ENCODE assay signal across 18 cellular contexts in the genomic region with DNA sequence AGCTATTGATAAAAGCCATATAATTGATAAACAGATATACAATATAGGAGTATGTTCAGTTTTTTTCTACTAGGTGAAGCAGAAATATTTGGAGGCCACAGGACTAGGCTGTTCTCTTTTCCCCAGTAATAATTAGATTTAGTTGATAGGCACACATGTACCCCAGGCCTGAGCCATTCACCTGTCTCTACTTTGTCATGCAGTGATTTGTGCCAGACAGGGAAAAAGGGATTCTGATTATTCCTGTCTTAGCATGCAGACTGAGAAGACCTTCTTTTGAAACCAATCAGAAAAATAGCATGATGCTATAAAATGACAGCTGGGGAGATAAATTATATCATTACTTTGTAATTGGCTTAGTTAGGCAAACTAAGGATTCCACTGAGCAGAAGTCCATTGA.
A peak's percentile ranks its signal among the peaks of the same experiment; 100 is the strongest.
DNase-seq lines count a peak whose midpoint lies in the region; ATAC-seq and TF ChIP-seq lines count a peak whose summit lies in the region.
"Had no signal": no experiment of that assay in that cellular context is flagged by ENCODE, and none has a peak within 500 bp of the region (broad histone marks: within the 10 kb centered on the region; RNA-seq: fewer than 3 reads in every experiment).

No MANE protein-coding gene starts in this region.

- H3K27me3 ChIP-seq in IMR-90 (ENCODE audit: control insufficient read depth, insufficient read depth, low read length) (no peaks in the 10 kb centered on the region), neutrophil (no peaks in the 10 kb centered on the region)
- H3K27me3 ChIP-seq: MG63 had no signal

- H3K4ac ChIP-seq in IMR-90 (ENCODE audit: low read depth, low read length): peak overlapping the region; percentile 11; the same call in 1 of the 2 replicates

- TF ChIP-seq CTCF in IMR-90 (conservative IDR thresholded peaks at IDR 0.05; ENCODE audit: low read depth, low read length) (no peak), neutrophil (IDR thresholded peaks at IDR 0.05) (no peak)

- intact Hi-C loops in IMR-90 (cut with micrococcal nuclease): no loop called here

- H3K9me3 ChIP-seq in IMR-90 (ENCODE audit: control insufficient read depth, insufficient read depth, low read length): no peaks in the 10 kb centered on the region
- H3K9me3 ChIP-seq in neutrophil: no peaks in the 10 kb centered on the region
- H3K9me3 ChIP-seq: MG63 had no signal

- H2BK20ac ChIP-seq in IMR-90 (ENCODE audit: low read depth, low read length): peak overlapping the region; percentile 69; the same call in 1 of the 2 replicates

- H3K14ac ChIP-seq in IMR-90 (replicated peaks; ENCODE audit: low read depth, low read length): 0 out of 2 replicates have a peak overlapping the region, but pooled peaks have one; percentile 4

- peaks cover 3% of the 10 kb centered on the region for H3K9me3 Mint-ChIP-seq in activated CD4-positive, alpha-beta T cell treated with anti-CD3 and anti-CD28 coated beads, Interleukin-2, amount 10 ng/mL, durations not matched to agents 7 days and 5 days
- no peaks in the 10 kb centered on the region for H3K9me3 Mint-ChIP-seq in activated naive CD8-positive, alpha-beta T cell treated with anti-CD3 and anti-CD28 coated beads, Interleukin-2, amount 10 ng/mL, durations not matched to agents 7 days and 5 days

- peaks cover 77% of the 10 kb centered on the region for H3K4me1 Mint-ChIP-seq in activated CD4-positive, alpha-beta T cell treated with anti-CD3 and anti-CD28 coated beads, Interleukin-2, amount 10 ng/mL, durations not matched to agents 7 days and 5 days
- peaks cover 52% of the 10 kb centered on the region for H3K4me1 Mint-ChIP-seq in activated naive CD8-positive, alpha-beta T cell treated with anti-CD3 and anti-CD28 coated beads, Interleukin-2, amount 10 ng/mL, durations not matched to agents 7 days and 5 days

- no peak overlapping the region for H2BK5ac ChIP-seq in IMR-90 (ENCODE audit: low read depth, low read length, poor library complexity, severe bottlenecking)

- no peak overlapping the region for H3K9ac ChIP-seq in IMR-90 (ENCODE audit: low read depth, low read length)

- no TSS peak for BruUV-seq in IMR-90 (replicated peaks; lab: Mats Ljungman, UMichigan)

- H4K91ac ChIP-seq in IMR-90 (ENCODE audit: insufficient read depth, low read depth, low read length): 0 out of 2 replicates have a peak overlapping the region, but pooled peaks have one; percentile 11

- DNase-seq in activated CD4-positive, alpha-beta T cell treated with anti-CD3 and anti-CD28 coated beads, Interleukin-2, amount 10 ng/mL, durations not matched to agents 7 days and 5 days: no peak
- no peak for DNase-seq in activated CD4-positive, alpha-beta T cell treated with anti-CD3 and anti-CD28 coated beads for 4 hours
- DNase-seq in IMR-90: no peak
- no peak for DNase-seq in activated naive CD8-positive, alpha-beta T cell treated with anti-CD3 and anti-CD28 coated beads, Interleukin-2, amount 10 ng/mL, durations not matched to agents 7 days and 5 days
- DNase-seq: activated CD8-positive, alpha-beta memory T cell treated with anti-CD3 and anti-CD28 coated beads, Interleukin-2, amount 50 U/mL, for 4 hours; activated naive CD4-positive, alpha-beta T cell treated with anti-CD3 and anti-CD28 coated beads, Interleukin-2, amount 50 U/mL, for 16 hours; MG63; midbrain; NCI-H1694 treated with DMSO at 0.1 percent for 48 hours; occipital lobe; right cardiac atrium; stimulated activated naive CD8-positive, alpha-beta T cell treated with anti-CD3 and anti-CD28 coated beads, Interleukin-15, Interleukin-2, amounts not matched to agents 100 U/mL and 50 U/mL, for 24 hours; T-cell had no signal

- H3K4me2 ChIP-seq in IMR-90 (ENCODE audit: low read depth, low read length): no peak overlapping the region

- H2AK9ac ChIP-seq in IMR-90 (replicated peaks; ENCODE audit: low read depth, low read length, poor library complexity): no peak overlapping the region

- TF ChIP-seq POLR2A in IMR-90 (IDR thresholded peaks at IDR 0.05; ENCODE audit: low read depth, low read length): no peak

- H4K8ac ChIP-seq in IMR-90 (ENCODE audit: low read depth in 2 of 2, low read length in 2 of 2): no peak overlapping the region

- peak overlapping the region; percentile 19; the same call in 1 of the 2 replicates for H2BK120ac ChIP-seq in IMR-90 (ENCODE audit: low read depth, low read length)

- H3K27ac ChIP-seq in IMR-90 (ENCODE audit: insufficient read depth, low read length) (no peak overlapping the region), neutrophil (peak overlapping the region; percentile 76)

- H4K5ac ChIP-seq in IMR-90 (ENCODE audit: low read depth, low read length): 0 out of 2 replicates have a peak overlapping the region, but pooled peaks have one; percentile 42

- no peak overlapping the region for H3K56ac ChIP-seq in IMR-90 (ENCODE audit: extremely low read depth, insufficient read depth, low read length)

- peaks cover 14 to 44% of the 10 kb centered on the region in 2 experiments for H3K79me1 ChIP-seq in IMR-90 (ENCODE audit: low read depth in 1 of 2, low read length in 2 of 2)

- H3K4me3 Mint-ChIP-seq in activated CD4-positive, alpha-beta T cell treated with anti-CD3 and anti-CD28 coated beads, Interleukin-2, amount 10 ng/mL, durations not matched to agents 7 days and 5 days: no peak overlapping the region
- no peak overlapping the region for H3K4me3 Mint-ChIP-seq in activated naive CD8-positive, alpha-beta T cell treated with anti-CD3 and anti-CD28 coated beads, Interleukin-2, amount 10 ng/mL, durations not matched to agents 7 days and 5 days

- no peaks in the 10 kb centered on the region for H3K9me1 ChIP-seq in IMR-90 (ENCODE audit: insufficient read depth, low read length)

- H2AK5ac ChIP-seq in IMR-90 (ENCODE audit: low read depth, low read length): no peak overlapping the region

- H3K36me3 Mint-ChIP-seq in activated CD4-positive, alpha-beta T cell treated with anti-CD3 and anti-CD28 coated beads, Interleukin-2, amount 10 ng/mL, durations not matched to agents 7 days and 5 days (ENCODE audit: low read depth): peaks cover 63% of the 10 kb centered on the region
- H3K36me3 Mint-ChIP-seq in activated naive CD8-positive, alpha-beta T cell treated with anti-CD3 and anti-CD28 coated beads, Interleukin-2, amount 10 ng/mL, durations not matched to agents 7 days and 5 days: peaks cover 34% of the 10 kb centered on the region

- H2AFZ ChIP-seq in IMR-90 (replicated peaks; ENCODE audit: low read length, poor library complexity): no peak overlapping the region

- no peak overlapping the region for H3K18ac ChIP-seq in IMR-90 (ENCODE audit: low read depth, low read length)

- H4K20me1 ChIP-seq in IMR-90 (ENCODE audit: insufficient read depth, low read length): no peaks in the 10 kb centered on the region

- CTCF ChIA-PET in activated CD4-positive, alpha-beta T cell treated with anti-CD3 and anti-CD28 coated beads, Interleukin-2, amount 10 ng/mL, durations not matched to agents 7 days and 5 days (lab: Charles Lee): interaction anchor here (1.0 to 2.2 kb wide), 4 partner anchors 9 to 23 kb away, joined by 3 to 10 read pairs (median 3); no protein-coding TSS in a partner anchor
- CTCF ChIA-PET in IMR-90 (lab: Yijun Ruan, JAX): interaction anchor here (0.5 to 0.7 kb wide), 2 partner anchors 54 to 1384 kb away, joined by 3 to 4 read pairs; no protein-coding TSS in a partner anchor

- H2BK15ac ChIP-seq in IMR-90 (ENCODE audit: low read depth, low read length): no peak overlapping the region

- H3K4me1 ChIP-seq in IMR-90 (ENCODE audit: control insufficient read depth, insufficient read depth, low read length) (peaks cover 4% of the 10 kb centered on the region), neutrophil (ENCODE audit: control insufficient read depth in 1 of 2, insufficient read depth in 1 of 2, low read depth in 1 of 2, low read length in 1 of 2) (peaks cover 41 to 47% of the 10 kb centered on the region in 2 experiments)

- no peaks in the 10 kb centered on the region for H3K36me3 ChIP-seq in IMR-90 (ENCODE audit: control insufficient read depth, insufficient read depth, low read length)
- H3K36me3 ChIP-seq in neutrophil: no peaks in the 10 kb centered on the region
- H3K36me3 ChIP-seq: MG63 had no signal

- no peak for ATAC-seq in IMR-90 (ENCODE audit: low read depth)
- no peak for ATAC-seq in activated naive CD8-positive, alpha-beta T cell treated with anti-CD3 and anti-CD28 coated beads, Interleukin-2, amount 10 ng/mL, durations not matched to agents 7 days and 5 days (ENCODE audit: low read depth)
- ATAC-seq in HG03139 (IDR thresholded peaks at IDR 0.05; ENCODE audit: unreplicated experiment): no peak
- ATAC-seq in HG03280 (IDR thresholded peaks at IDR 0.05; ENCODE audit: unreplicated experiment): no peak
- no peak for ATAC-seq in HG03159 (IDR thresholded peaks at IDR 0.05; ENCODE audit: unreplicated experiment)
- ATAC-seq: HepG2; stimulated activated naive CD8-positive, alpha-beta T cell treated with anti-CD3 and anti-CD28 coated beads, Interleukin-15, Interleukin-2, amounts not matched to agents 100 U/mL and 50 U/mL, for 24 hours had no signal

- no peaks in the 10 kb centered on the region for H3K27me3 Mint-ChIP-seq in activated CD4-positive, alpha-beta T cell treated with anti-CD3 and anti-CD28 coated beads, Interleukin-2, amount 10 ng/mL, durations not matched to agents 7 days and 5 days
- H3K27me3 Mint-ChIP-seq in activated naive CD8-positive, alpha-beta T cell treated with anti-CD3 and anti-CD28 coated beads, Interleukin-2, amount 10 ng/mL, durations not matched to agents 7 days and 5 days: no peaks in the 10 kb centered on the region
- H3K27me3 Mint-ChIP-seq: T-cell had no signal

- dilution Hi-C loops in IMR-90 (cut with HindIII; ENCODE audit: low sequenced_read_pairs, unreplicated experiment): no loop called here

- in situ Hi-C loops in IMR-90 (cut with MboI; ENCODE audit: low sequenced_read_pairs): no loop called here

- POLR2A ChIA-PET in activated CD4-positive, alpha-beta T cell treated with anti-CD3 and anti-CD28 coated beads, Interleukin-2, amount 10 ng/mL, durations not matched to agents 7 days and 5 days (lab: Charles Lee): interaction anchor here (0.6 to 1.4 kb wide), 2 partner anchors 20 to 36 kb away, joined by 3 to 5 read pairs; no protein-coding TSS in a partner anchor
- POLR2A ChIA-PET in IMR-90 (lab: Charles Lee; ENCODE audit: unreplicated experiment): no interaction called here
- POLR2A ChIA-PET in activated naive CD8-positive, alpha-beta T cell treated with anti-CD3 and anti-CD28 coated beads, Interleukin-2, amount 10 ng/mL, durations not matched to agents 7 days and 5 days (lab: Charles Lee): interaction anchor here (1.2 to 10.9 kb wide), 7 partner anchors 9 to 92 kb away, joined by 3 to 172 read pairs (median 8); no protein-coding TSS in a partner anchor

- no peak overlapping the region for H3K23ac ChIP-seq in IMR-90 (ENCODE audit: low read depth, low read length)

- TF ChIP-seq RAD21 in IMR-90 (IDR thresholded peaks at IDR 0.05; ENCODE audit: low read length): no peak

- peak overlapping the region; percentile 73 for H3K27ac Mint-ChIP-seq in activated CD4-positive, alpha-beta T cell treated with anti-CD3 and anti-CD28 coated beads, Interleukin-2, amount 10 ng/mL, durations not matched to agents 7 days and 5 days
- H3K27ac Mint-ChIP-seq in activated naive CD8-positive, alpha-beta T cell treated with anti-CD3 and anti-CD28 coated beads, Interleukin-2, amount 10 ng/mL, durations not matched to agents 7 days and 5 days: peak overlapping the region; percentile 58

- no peak overlapping the region for H3K4me3 ChIP-seq in IMR-90 (ENCODE audit: insufficient read depth, low read depth, low read length)
- no peak overlapping the region for H3K4me3 ChIP-seq in neutrophil (ENCODE audit: low read depth in 1 of 2, low read length in 1 of 2)
- H3K4me3 ChIP-seq: MG63 had no signal
